Comparison of ENCODE assay signal across 1 cellular context in the genomic region with DNA sequence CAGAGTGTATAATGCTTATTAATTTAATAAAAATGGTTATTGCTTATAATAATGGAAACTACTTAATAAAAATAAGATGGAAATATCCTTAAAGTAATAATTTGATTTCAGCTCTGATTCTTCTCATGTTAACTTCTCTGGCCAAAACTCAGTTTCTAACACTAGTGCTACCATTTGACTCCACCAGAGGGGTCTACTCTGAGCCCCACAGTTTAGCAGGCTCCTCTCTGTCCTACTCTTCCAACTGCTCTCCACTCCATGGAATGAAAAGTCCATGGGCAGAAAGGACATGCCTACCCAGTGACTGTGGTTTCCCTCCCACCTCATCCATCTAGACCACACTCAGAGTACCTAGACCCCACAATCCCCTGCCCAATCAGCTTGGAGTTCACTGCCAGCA.
TF ChIP-seq lines count a peak whose summit lies in the region.

No MANE protein-coding gene starts in this region.

TF ChIP-seq in HCT116, 20 proteins besides CTCF, POLR2A, EP300 and RAD21:
- TF ChIP-seq ZBTB33 (IDR thresholded peaks at IDR 0.05; ENCODE audit: extremely low read depth, insufficient replicate concordance, low read length), result no peak
- TF ChIP-seq TCF7L2 (IDR thresholded peaks at IDR 0.05; ENCODE audit: borderline replicate concordance, extremely low read depth, insufficient read depth, insufficient read length), result no peak
- TF ChIP-seq JUND (IDR thresholded peaks at IDR 0.05), result no peak
- no peak for TF ChIP-seq POLR2AphosphoS5 (IDR thresholded peaks at IDR 0.05; ENCODE audit: low read depth, low read length)
- TF ChIP-seq ZFX (IDR thresholded peaks at IDR 0.05), result no peak
- no peak for TF ChIP-seq CBX3 (IDR thresholded peaks at IDR 0.05; ENCODE audit: low read depth)
- no peak for TF ChIP-seq EZH2phosphoT487 (IDR thresholded peaks at IDR 0.05; ENCODE audit: borderline replicate concordance)
- no peak for TF ChIP-seq EZH2 (IDR thresholded peaks at IDR 0.05)
- TF ChIP-seq YY1 (IDR thresholded peaks at IDR 0.05; ENCODE audit: extremely low read depth, insufficient replicate concordance, low read depth, low read length), result no peak
- TF ChIP-seq FOSL1 (IDR thresholded peaks at IDR 0.05; ENCODE audit: low read depth), result no peak
- TF ChIP-seq EGR1 (IDR thresholded peaks at IDR 0.05; ENCODE audit: low read depth), result no peak
- TF ChIP-seq ZNF274 (IDR thresholded peaks at IDR 0.05; ENCODE audit: low read depth, low read length), result no peak
- TF ChIP-seq, protein P1, sequence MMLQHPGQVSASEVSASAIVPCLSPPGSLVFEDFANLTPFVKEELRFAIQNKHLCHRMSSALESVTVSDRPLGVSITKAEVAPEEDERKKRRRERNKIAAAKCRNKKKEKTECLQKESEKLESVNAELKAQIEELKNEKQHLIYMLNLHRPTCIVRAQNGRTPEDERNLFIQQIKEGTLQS (IDR thresholded peaks at IDR 0.05), result no peak
- TF ChIP-seq ELF1 (IDR thresholded peaks at IDR 0.05; ENCODE audit: borderline replicate concordance, low read depth), result no peak
- TF ChIP-seq REST (IDR thresholded peaks at IDR 0.05; ENCODE audit: low read depth), result no peak
- TF ChIP-seq SIN3A (IDR thresholded peaks at IDR 0.05; ENCODE audit: low read depth), result no peak
- TF ChIP-seq CEBPB (IDR thresholded peaks at IDR 0.05; ENCODE audit: low read depth), result no peak
- TF ChIP-seq, protein P2, sequence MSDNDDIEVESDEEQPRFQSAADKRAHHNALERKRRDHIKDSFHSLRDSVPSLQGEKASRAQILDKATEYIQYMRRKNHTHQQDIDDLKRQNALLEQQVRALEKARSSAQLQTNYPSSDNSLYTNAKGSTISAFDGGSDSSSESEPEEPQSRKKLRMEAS (IDR thresholded peaks at IDR 0.05), result no peak
- TF ChIP-seq SRF (IDR thresholded peaks at IDR 0.05; ENCODE audit: low read depth), result no peak
- no peak for TF ChIP-seq SP1 (IDR thresholded peaks at IDR 0.05; ENCODE audit: low read depth)
